ENCODE assay signal across 10 cellular contexts in the genomic region with DNA sequence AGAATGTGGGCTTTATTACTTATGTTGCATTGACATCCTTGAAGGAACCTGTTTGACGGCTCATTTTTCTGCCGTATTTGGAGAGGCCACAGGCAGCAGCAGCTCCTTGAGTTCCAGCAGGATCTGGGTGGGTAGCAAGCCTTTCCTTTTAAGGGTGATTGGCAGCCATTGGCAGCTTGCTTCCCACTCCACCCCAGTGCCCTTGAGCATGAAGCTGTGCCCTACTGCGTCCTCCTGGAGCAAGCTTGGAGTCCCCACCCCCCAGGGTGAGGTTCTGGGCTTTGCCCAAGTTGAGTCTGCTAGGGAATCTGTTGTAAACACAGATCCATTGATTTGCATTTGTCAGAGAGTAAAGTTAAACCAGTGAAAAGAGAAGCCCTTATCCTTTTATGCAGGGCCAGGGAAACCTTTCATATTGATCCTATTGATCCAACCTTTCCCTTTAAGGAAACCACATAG. TPM values are rescaled to one million over a fixed set of nuclear protein-coding genes. Genes with fewer than 3 reads are reported as not detected.
"Had no signal": no experiment of that assay in that cellular context is flagged by ENCODE, and none has a peak within 500 bp of the region (broad histone marks: within the 10 kb centered on the region; RNA-seq: fewer than 3 reads in every experiment).

No MANE protein-coding gene starts in this region.

- H3K4me1 ChIP-seq: ascending aorta had no signal

- H3K36me3 ChIP-seq: ascending aorta, pancreas, thyroid gland, vagina had no signal

- DNase-seq: activated CD4-positive, alpha-beta memory T cell treated with anti-CD3 and anti-CD28 coated beads for 36 hours; activated gamma-delta T cell treated with Interleukin-2 at 50 U/mL for 16 hours; activated T-cell treated with anti-CD3 and anti-CD28 coated beads, Interleukin-2, amount 50 U/mL, for 48 hours; effector CD4-positive, alpha-beta T cell; pancreas; thyroid gland had no signal

- H3K4me3 ChIP-seq: ascending aorta, pancreas, smooth muscle cell, thyroid gland, vagina had no signal

- ATAC-seq: stimulated activated effector memory CD8-positive, alpha-beta T cell treated with anti-CD3 and anti-CD28 coated beads, Interleukin-12 subunit alpha, Interleukin-12 subunit beta, amount 100 ng/mL, for 72 hours had no signal

- H3K4me2 ChIP-seq: smooth muscle cell had no signal

- H3K9me3 ChIP-seq: ascending aorta, pancreas, thyroid gland, vagina had no signal

- H3K27ac ChIP-seq: ascending aorta, pancreas, thyroid gland, vagina had no signal

RNA-seq across cellular contexts. Expression of a gene that starts 9.2 kb away (rescaled TPM):
- total RNA-seq: vagina had no signal
- polyA plus RNA-seq: smooth muscle cell had no signal
